35 cellular contexts compared by ENCODE assay signal in the genomic region with DNA sequence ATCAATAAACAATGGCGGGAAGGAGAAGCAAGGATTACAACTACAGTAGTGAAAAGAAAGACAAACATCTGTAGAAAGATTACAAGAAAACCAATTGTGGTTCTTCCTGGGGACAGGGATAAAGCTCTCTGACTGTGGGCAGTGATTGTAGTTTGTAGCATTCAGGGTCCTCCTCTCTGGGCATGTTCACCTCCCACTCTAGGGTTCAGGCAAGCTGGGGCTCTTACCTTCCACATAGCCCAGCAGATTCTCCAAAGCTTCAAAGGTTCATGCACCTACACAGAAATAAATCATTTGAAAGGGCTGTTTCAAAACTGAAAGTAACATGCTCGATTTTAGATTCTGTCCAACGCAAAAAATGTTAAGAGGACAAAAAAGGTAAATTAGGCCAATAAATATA.
"Had no signal": no experiment of that assay in that cellular context is flagged by ENCODE, and none has a peak within 500 bp of the region (broad histone marks: within the 10 kb centered on the region; RNA-seq: fewer than 3 reads in every experiment).

No MANE protein-coding gene starts in this region.

- H3K9me3 ChIP-seq: Peyer's patch had no signal

- H3K4me1 ChIP-seq: Peyer's patch, SJSA1 had no signal

- H3K27ac Mint-ChIP-seq: activated CD4-positive, alpha-beta memory T cell treated with anti-CD3 and anti-CD28 coated beads, Interleukin-2, amount 10 ng/mL, durations not matched to agents 7 days and 5 days; activated CD8-positive, alpha-beta memory T cell treated with anti-CD3 and anti-CD28 coated beads, Interleukin-2, amount 10 ng/mL, durations not matched to agents 7 days and 5 days; activated naive CD4-positive, alpha-beta T cell treated with anti-CD3 and anti-CD28 coated beads for 36 hours; activated naive CD4-positive, alpha-beta T cell treated with anti-CD3 and anti-CD28 coated beads, Interleukin-2, amount 50 U/mL, for 72 hours; activated T-helper 2 cell treated with anti-CD3 and anti-CD28 coated beads, Interferon-gamma antibody, Interleukin-2, Interleukin-4, amounts not matched to agents 10 μg/mL and 5 μg/mL and 100 μg/mL, durations not matched to agents 14 hours and 24 hours and 36 hours; brain had no signal

- H3K27me3 ChIP-seq: Peyer's patch, SJSA1 had no signal

- H3K4me1 Mint-ChIP-seq: activated CD4-positive, alpha-beta memory T cell treated with anti-CD3 and anti-CD28 coated beads, Interleukin-2, amount 10 ng/mL, durations not matched to agents 7 days and 5 days; activated CD8-positive, alpha-beta memory T cell treated with anti-CD3 and anti-CD28 coated beads, Interleukin-2, amount 10 ng/mL, durations not matched to agents 7 days and 5 days; brain had no signal

- H3K27ac ChIP-seq: Peyer's patch, SJSA1, WERI-Rb-1 had no signal

- H3K4me3 Mint-ChIP-seq: activated CD4-positive, alpha-beta memory T cell treated with anti-CD3 and anti-CD28 coated beads, Interleukin-2, amount 10 ng/mL, durations not matched to agents 7 days and 5 days; activated CD8-positive, alpha-beta memory T cell treated with anti-CD3 and anti-CD28 coated beads, Interleukin-2, amount 10 ng/mL, durations not matched to agents 7 days and 5 days; activated naive CD4-positive, alpha-beta T cell treated with anti-CD3 and anti-CD28 coated beads for 36 hours; brain had no signal

- ATAC-seq: activated CD8-positive, alpha-beta memory T cell treated with anti-CD3 and anti-CD28 coated beads, Interleukin-2, amount 10 ng/mL, durations not matched to agents 7 days and 5 days; activated naive CD4-positive, alpha-beta T cell treated with anti-CD3 and anti-CD28 coated beads, Interleukin-2, amount 50 U/mL, for 72 hours had no signal

- DNase-seq: activated CD4-positive, alpha-beta memory T cell treated with anti-CD3 and anti-CD28 coated beads, Interleukin-2, amount 10 ng/mL, durations not matched to agents 7 days and 5 days; activated CD4-positive, alpha-beta T cell treated with anti-CD3 and anti-CD28 coated beads for 1 hour; activated CD4-positive, alpha-beta T cell treated with anti-CD3 and anti-CD28 coated beads for 48 hours; activated CD4-positive, CD25-positive, alpha-beta regulatory T cell; activated CD8-positive, alpha-beta memory T cell treated with anti-CD3 and anti-CD28 coated beads for 24 hours; activated CD8-positive, alpha-beta memory T cell treated with anti-CD3 and anti-CD28 coated beads, Interleukin-2, amount 10 ng/mL, durations not matched to agents 7 days and 5 days; activated CD8-positive, alpha-beta memory T cell treated with anti-CD3 and anti-CD28 coated beads, Interleukin-2, amount 50 U/mL, for 48 hours; activated gamma-delta T cell treated with Interleukin-2 at 50 U/mL for 16 hours; activated naive CD4-positive, alpha-beta T cell treated with anti-CD3 and anti-CD28 coated beads for 36 hours; activated T-cell treated with anti-CD3 and anti-CD28 coated beads, Interleukin-2, amount 50 U/mL, for 1 hour; anterior cingulate cortex; central memory CD4-positive, alpha-beta T cell; KBM-7; NCI-H1048; NCI-H1105 treated with DMSO at 0.1 percent for 48 hours; NCI-H1436; NCI-H1694; NCI-H1930; NCI-H2081 treated with DMSO at 0.1 percent for 48 hours; NCI-H345; NCI-H524 treated with DMSO at 0.1 percent for 48 hours; NCI-H748 treated with DMSO at 0.1 percent for 48 hours; OCI-M1; Peyer's patch; RPMI8226; SHP77 treated with DMSO at 0.1 percent for 48 hours; SW 1271; T-helper 1 cell; T-helper 2 cell; T-helper 9 cell; WERI-Rb-1 had no signal

- H3K36me3 Mint-ChIP-seq: activated CD8-positive, alpha-beta memory T cell treated with anti-CD3 and anti-CD28 coated beads, Interleukin-2, amount 10 ng/mL, durations not matched to agents 7 days and 5 days; brain had no signal

- H3K4me3 ChIP-seq: Peyer's patch, SJSA1 had no signal

- H3K36me3 ChIP-seq: Peyer's patch, SJSA1, WERI-Rb-1 had no signal

- H3K27me3 Mint-ChIP-seq: activated CD4-positive, alpha-beta memory T cell treated with anti-CD3 and anti-CD28 coated beads, Interleukin-2, amount 10 ng/mL, durations not matched to agents 7 days and 5 days; activated CD8-positive, alpha-beta memory T cell treated with anti-CD3 and anti-CD28 coated beads, Interleukin-2, amount 10 ng/mL, durations not matched to agents 7 days and 5 days; brain had no signal
